19 cellular contexts compared by ENCODE assay signal in the genomic region with DNA sequence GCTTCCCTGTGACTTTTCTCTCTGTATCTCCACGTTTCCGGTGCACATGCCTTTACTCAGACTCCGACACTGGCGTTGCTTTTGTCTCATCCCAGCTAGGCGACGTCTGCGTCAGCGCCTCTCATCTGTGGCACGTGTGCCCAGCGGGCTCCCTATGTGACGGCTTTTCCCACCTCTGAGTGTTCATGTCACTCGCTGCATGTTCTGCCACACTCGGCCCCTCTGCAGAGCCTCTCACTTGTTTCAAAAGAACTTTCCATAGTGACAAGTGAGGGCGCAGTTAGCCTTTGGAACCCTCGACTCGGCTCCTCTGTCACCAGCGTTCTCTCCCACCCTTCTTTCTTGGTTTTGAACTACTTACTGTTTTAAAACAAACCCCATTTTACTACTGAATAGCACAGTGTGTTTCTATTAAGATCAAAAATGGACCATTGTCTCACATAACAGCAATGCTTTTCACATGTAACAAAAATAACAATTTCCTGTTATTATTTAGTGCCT.
A peak's percentile ranks its signal among the peaks of the same experiment; 100 is the strongest.
DNase-seq lines count a peak whose midpoint lies in the region; ATAC-seq and TF ChIP-seq lines count a peak whose summit lies in the region.
"Had no signal": no experiment of that assay in that cellular context is flagged by ENCODE, and none has a peak within 500 bp of the region (broad histone marks: within the 10 kb centered on the region; RNA-seq: fewer than 3 reads in every experiment).

No MANE protein-coding gene starts in this region.

- H3K27ac ChIP-seq in CD4-positive, alpha-beta T cell (ENCODE audit: low read depth, low read length) = no peak overlapping the region
- no peak overlapping the region for H3K27ac ChIP-seq in PC-3 (ENCODE audit: low read length)
- H3K27ac ChIP-seq: thoracic aorta had no signal

- H3K36me3 Mint-ChIP-seq in CD4-positive, alpha-beta T cell (ENCODE audit: low read depth) = peaks cover 87% of the 10 kb centered on the region
- H3K36me3 Mint-ChIP-seq in activated B cell treated with CpG ODN at 0.5 μM for 24 hours (ENCODE audit: low read depth) (peaks cover 78% of the 10 kb centered on the region), progenitor cell of endocrine pancreas (ENCODE audit: insufficient read depth) (peaks cover 40% of the 10 kb centered on the region)
- peaks cover 58% of the 10 kb centered on the region for H3K36me3 Mint-ChIP-seq in activated CD8-positive, alpha-beta memory T cell treated with anti-CD3 and anti-CD28 coated beads, Interleukin-2, amount 10 ng/mL, durations not matched to agents 7 days and 5 days

- H3K27me3 Mint-ChIP-seq in CD4-positive, alpha-beta T cell = no peaks in the 10 kb centered on the region
- H3K27me3 Mint-ChIP-seq in activated B cell treated with CpG ODN at 0.5 μM for 24 hours (no peaks in the 10 kb centered on the region), progenitor cell of endocrine pancreas (no peaks in the 10 kb centered on the region)
- H3K27me3 Mint-ChIP-seq in activated CD8-positive, alpha-beta memory T cell treated with anti-CD3 and anti-CD28 coated beads, Interleukin-2, amount 10 ng/mL, durations not matched to agents 7 days and 5 days = no peaks in the 10 kb centered on the region
- H3K27me3 Mint-ChIP-seq: naive thymus-derived CD8-positive, alpha-beta T cell had no signal

- no peaks in the 10 kb centered on the region for H3K79me2 ChIP-seq in PC-3 (ENCODE audit: low read length)

- no peaks in the 10 kb centered on the region for H3K4me1 ChIP-seq in PC-3 (ENCODE audit: insufficient read depth, low read length)

- no peak overlapping the region for H3K9ac ChIP-seq in PC-3 (ENCODE audit: low read length)

- H3K4me3 Mint-ChIP-seq in CD4-positive, alpha-beta T cell = no peak overlapping the region
- H3K4me3 Mint-ChIP-seq in activated B cell treated with CpG ODN at 0.5 μM for 24 hours = peak overlapping the region; percentile 0
- no peak overlapping the region for H3K4me3 Mint-ChIP-seq in progenitor cell of endocrine pancreas (ENCODE audit: low read depth)
- no peak overlapping the region for H3K4me3 Mint-ChIP-seq in activated CD8-positive, alpha-beta memory T cell treated with anti-CD3 and anti-CD28 coated beads, Interleukin-2, amount 10 ng/mL, durations not matched to agents 7 days and 5 days
- H3K4me3 Mint-ChIP-seq: naive thymus-derived CD8-positive, alpha-beta T cell; T-helper 2 cell treated with Interferon-gamma antibody and Interleukin-4, amounts not matched to agents 5 μg/mL and 100 μg/mL, for 36 hours had no signal

- H3K4me2 ChIP-seq in PC-3 (ENCODE audit: low read length) = no peak overlapping the region

- H3K27ac Mint-ChIP-seq in CD4-positive, alpha-beta T cell = peak overlapping the region; percentile 71
- H3K27ac Mint-ChIP-seq in activated B cell treated with CpG ODN at 0.5 μM for 24 hours (peak overlapping the region; percentile 66), progenitor cell of endocrine pancreas (peak overlapping the region; percentile 68)
- no peak overlapping the region for H3K27ac Mint-ChIP-seq in activated CD8-positive, alpha-beta memory T cell treated with anti-CD3 and anti-CD28 coated beads, Interleukin-2, amount 10 ng/mL, durations not matched to agents 7 days and 5 days
- H3K27ac Mint-ChIP-seq: T-helper 2 cell treated with Interferon-gamma antibody and Interleukin-4, amounts not matched to agents 5 μg/mL and 100 μg/mL, for 36 hours had no signal

- H3F3A ChIP-seq in PC-3 (ENCODE audit: low read length, unreplicated experiment) = no peaks in the 10 kb centered on the region

- no peaks in the 10 kb centered on the region for H3K9me2 ChIP-seq in PC-3 (replicated peaks; ENCODE audit: low read length)

- no peak overlapping the region for H2AFZ ChIP-seq in PC-3 (ENCODE audit: low read length)

- H3K36me3 ChIP-seq in PC-3 (ENCODE audit: low read depth, low read length) = peaks cover 7% of the 10 kb centered on the region

- intact Hi-C loops in CD4-positive, alpha-beta T cell (cut with DNase I, micrococcal nuclease) = no loop called here
- intact Hi-C loops in activated B cell treated with CpG ODN at 0.5 μM for 24 hours (cut with micrococcal nuclease) = no loop called here
- intact Hi-C loops in head of caudate nucleus (cut with DNase I) = no loop called here
- intact Hi-C loops in PC-3 (cut with micrococcal nuclease) = no loop called here

- H3K4me3 ChIP-seq in PC-3 (ENCODE audit: low read length) = no peak overlapping the region
- H3K4me3 ChIP-seq: MG63, thoracic aorta had no signal

- no TSS peak for BruUV-seq in PC-3 (replicated peaks; lab: Mats Ljungman, UMichigan)

- ATAC-seq in CD4-positive, alpha-beta T cell (ENCODE audit: poor library complexity) = no peak
- ATAC-seq in activated B cell treated with CpG ODN at 0.5 μM for 24 hours (ENCODE audit: low read depth) (no peak), PC-3 (no peak)
- no peak for ATAC-seq in activated CD8-positive, alpha-beta memory T cell treated with anti-CD3 and anti-CD28 coated beads, Interleukin-2, amount 10 ng/mL, durations not matched to agents 7 days and 5 days
- ATAC-seq: HCT116; naive thymus-derived CD8-positive, alpha-beta T cell had no signal

- no peaks in the 10 kb centered on the region for H3K27me3 ChIP-seq in CD4-positive, alpha-beta T cell (ENCODE audit: control insufficient read depth, insufficient read depth, low read length)
- no peaks in the 10 kb centered on the region for H3K27me3 ChIP-seq in PC-3 (ENCODE audit: low read length)
- H3K27me3 ChIP-seq: MG63 had no signal

- no peak for DNase-seq in CD4-positive, alpha-beta T cell
- no peak for DNase-seq in activated B cell treated with CpG ODN at 0.5 μM for 24 hours
- peak in 36 of 42 donors; percentile 19 to 84 (median 62) for DNase-seq in head of caudate nucleus
- no peak for DNase-seq in progenitor cell of endocrine pancreas (ENCODE audit: low spot score, unreplicated experiment)
- DNase-seq in KG1 (lab: John Stamatoyannopoulos, UW) = no peak
- DNase-seq in PC-3 = no peak
- no peak for DNase-seq in UCSD-AML1 (lab: John Stamatoyannopoulos, UW; ENCODE audit: unreplicated experiment)
- no peak for DNase-seq in activated CD8-positive, alpha-beta memory T cell treated with anti-CD3 and anti-CD28 coated beads, Interleukin-2, amount 10 ng/mL, durations not matched to agents 7 days and 5 days
- DNase-seq: activated CD4-positive, alpha-beta T cell treated with anti-CD3 and anti-CD28 coated beads for 1 hour; cerebellar nuclear complex; MG63; naive thymus-derived CD8-positive, alpha-beta T cell; NCI-H345; right cardiac atrium; Right ventricle myocardium superior; stimulated activated CD4-positive, alpha-beta T cell treated with anti-CD3 and anti-CD28 coated beads, Interleukin-2, amount 100 ng/mL, for 24 hours had no signal

- H3K9me3 ChIP-seq in CD4-positive, alpha-beta T cell (ENCODE audit: control insufficient read depth, low read length) = no peaks in the 10 kb centered on the region
- no peaks in the 10 kb centered on the region for H3K9me3 ChIP-seq in PC-3 (ENCODE audit: low read length)
- H3K9me3 ChIP-seq: MG63, thoracic aorta had no signal

- no peaks in the 10 kb centered on the region for H3K9me3 Mint-ChIP-seq in CD4-positive, alpha-beta T cell
- H3K9me3 Mint-ChIP-seq in activated B cell treated with CpG ODN at 0.5 μM for 24 hours (peaks cover 1% of the 10 kb centered on the region), progenitor cell of endocrine pancreas (ENCODE audit: low read depth) (no peaks in the 10 kb centered on the region)
- H3K9me3 Mint-ChIP-seq in activated CD8-positive, alpha-beta memory T cell treated with anti-CD3 and anti-CD28 coated beads, Interleukin-2, amount 10 ng/mL, durations not matched to agents 7 days and 5 days (ENCODE audit: low read depth) = no peaks in the 10 kb centered on the region
- H3K9me3 Mint-ChIP-seq: naive thymus-derived CD8-positive, alpha-beta T cell; T-helper 2 cell treated with Interferon-gamma antibody and Interleukin-4, amounts not matched to agents 5 μg/mL and 100 μg/mL, for 36 hours had no signal

- H4K20me1 ChIP-seq in PC-3 (ENCODE audit: low read length) = no peaks in the 10 kb centered on the region

- TF ChIP-seq CTCF in CD4-positive, alpha-beta T cell (IDR thresholded peaks at IDR 0.05) = no peak
- TF ChIP-seq CTCF in activated B cell treated with CpG ODN at 0.5 μM for 24 hours (IDR thresholded peaks at IDR 0.05) = no peak
- no peak for TF ChIP-seq CTCF in progenitor cell of endocrine pancreas (IDR thresholded peaks at IDR 0.05; ENCODE audit: unreplicated experiment)
- TF ChIP-seq CTCF in PC-3 (conservative IDR thresholded peaks at IDR 0.05; ENCODE audit: low read depth, low read length) = no peak

- POLR2A ChIA-PET in CD4-positive, alpha-beta T cell (lab: Charles Lee) = no interaction called here
- POLR2A ChIA-PET in activated B cell treated with CpG ODN at 0.5 μM for 24 hours (lab: Charles Lee) (no interaction called here), PC-3 (lab: Charles Lee; ENCODE audit: unreplicated experiment) (no interaction called here)

- CTCF ChIA-PET in CD4-positive, alpha-beta T cell (lab: Charles Lee) = no interaction called here
- CTCF ChIA-PET in activated B cell treated with CpG ODN at 0.5 μM for 24 hours (lab: Charles Lee) (no interaction called here), PC-3 (lab: Charles Lee) (no interaction called here)
- CTCF ChIA-PET in activated CD8-positive, alpha-beta memory T cell treated with anti-CD3 and anti-CD28 coated beads, Interleukin-2, amount 10 ng/mL, durations not matched to agents 7 days and 5 days (lab: Charles Lee) = no interaction called here

- peaks cover 17% of the 10 kb centered on the region for H3K4me1 Mint-ChIP-seq in CD4-positive, alpha-beta T cell (ENCODE audit: low read depth)
- H3K4me1 Mint-ChIP-seq in activated B cell treated with CpG ODN at 0.5 μM for 24 hours = peaks cover 59% of the 10 kb centered on the region
- peaks cover 7% of the 10 kb centered on the region for H3K4me1 Mint-ChIP-seq in progenitor cell of endocrine pancreas (ENCODE audit: low read depth)
- peaks cover 21% of the 10 kb centered on the region for H3K4me1 Mint-ChIP-seq in activated CD8-positive, alpha-beta memory T cell treated with anti-CD3 and anti-CD28 coated beads, Interleukin-2, amount 10 ng/mL, durations not matched to agents 7 days and 5 days

Comparison
In these comparisons a context has a peak if more than half of its experiments do, and no peak if none do; other contexts are left out.
1. DNase-seq: peak in head of caudate nucleus (36 of 42); none in CD4-positive, alpha-beta T cell (0 of 10), activated B cell treated with CpG ODN at 0.5 μM for 24 hours (single experiment), progenitor cell of endocrine pancreas (single experiment), KG1 (single experiment), PC-3 (single experiment), UCSD-AML1 (single experiment) and activated CD8-positive, alpha-beta memory T cell treated with anti-CD3 and anti-CD28 coated beads, Interleukin-2, amount 10 ng/mL, durations not matched to agents 7 days and 5 days (single experiment).